ENCODE assay signal across 8 cellular contexts in the genomic region with DNA sequence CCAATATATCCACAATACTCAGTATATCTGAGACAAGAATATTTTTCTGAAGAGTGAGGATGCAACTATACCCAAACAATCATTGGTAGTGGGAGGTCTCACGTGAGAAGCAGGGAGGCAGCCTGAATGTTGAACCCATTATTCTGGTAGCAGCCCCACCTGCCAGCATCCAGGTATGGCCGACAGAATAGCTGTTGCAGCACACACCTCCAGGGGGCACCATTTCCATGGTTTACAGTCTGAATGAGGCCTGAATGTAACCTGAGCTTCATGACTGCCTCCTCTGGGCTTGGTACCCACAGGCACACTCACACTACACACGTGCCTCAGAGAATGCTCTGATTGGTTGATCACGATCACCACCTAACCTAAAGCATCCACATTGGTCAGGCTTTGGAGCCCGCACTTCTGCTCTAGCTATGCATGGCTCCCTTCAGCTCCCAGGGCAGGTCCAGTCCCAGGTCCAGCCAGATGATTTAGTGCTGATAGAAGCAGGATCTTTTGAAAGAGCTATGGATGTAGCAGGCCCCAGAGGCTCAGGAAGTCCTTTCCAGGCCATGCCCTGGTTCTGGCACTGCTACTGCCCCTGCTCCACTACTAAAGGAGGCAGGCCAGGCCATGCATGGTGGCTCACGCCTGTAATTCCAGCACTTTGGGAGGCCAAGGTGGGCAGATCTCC. TPM values are rescaled to one million over a fixed set of nuclear protein-coding genes. Genes with fewer than 3 reads are reported as not detected.
DNase-seq lines count a peak whose midpoint lies in the region; ATAC-seq and TF ChIP-seq lines count a peak whose summit lies in the region.

No MANE protein-coding gene starts in this region.

- CTCF ChIA-PET in CD4-positive, alpha-beta T cell (lab: Charles Lee): interaction anchor here (0.6 to 3.0 kb wide), 25 partner anchors 10 to 180 kb away, joined by 3 to 43 read pairs (median 4); a partner anchor contains a TSS

- H3K9me3 Mint-ChIP-seq in CD4-positive, alpha-beta T cell: no peaks in the 10 kb centered on the region

- peak overlapping the region; percentile 1 for H3K4me3 Mint-ChIP-seq in CD4-positive, alpha-beta T cell

- peak; percentile 50 for TF ChIP-seq CTCF in CD4-positive, alpha-beta T cell (IDR thresholded peaks at IDR 0.05)
- TF ChIP-seq CTCF in coronary artery (IDR thresholded peaks at IDR 0.05): peak; percentile 16

- H3K4me3 ChIP-seq in coronary artery: no peak overlapping the region

- peak; percentile 74 to 81 (median 78) for DNase-seq in CD4-positive, alpha-beta T cell
- DNase-seq in NCI-H510A (lab: John Stamatoyannopoulos, UW) (peak; percentile 84), coronary artery (ENCODE audit: low spot score) (peak; percentile 59), lung microvascular endothelial cell (ENCODE audit: low read depth in 2 of 2) (peak; percentile 92 to 94)
- peak; percentile 69 for DNase-seq in activated CD4-positive, alpha-beta T cell treated with anti-CD3 and anti-CD28 coated beads for 1 hour
- DNase-seq in stimulated activated CD8-positive, alpha-beta memory T cell treated with anti-CD3 and anti-CD28 coated beads, Interleukin-2, amount 100 ng/mL, for 1 hour (ENCODE audit: low read depth in 2 of 2): peak; percentile 52 to 69

- intact Hi-C loops in CD4-positive, alpha-beta T cell (cut with DNase I, micrococcal nuclease): loop anchor here (1.0 to 10.0 kb wide), 5 partner anchors 83 to 169 kb away; a partner anchor contains a TSS

- ATAC-seq in CD4-positive, alpha-beta T cell (ENCODE audit: poor library complexity): peak; percentile 90
- ATAC-seq in GM19328 (IDR thresholded peaks at IDR 0.05; ENCODE audit: unreplicated experiment) (peak; percentile 88), HG03442 (IDR thresholded peaks at IDR 0.05; ENCODE audit: unreplicated experiment) (peak; percentile 78)

- no peaks in the 10 kb centered on the region for H3K27me3 Mint-ChIP-seq in CD4-positive, alpha-beta T cell

- H3K27ac ChIP-seq in CD4-positive, alpha-beta T cell (ENCODE audit: low read depth, low read length): no peak overlapping the region
- no peak overlapping the region for H3K27ac ChIP-seq in coronary artery

- H3K27ac Mint-ChIP-seq in CD4-positive, alpha-beta T cell: no peak overlapping the region

- POLR2A ChIA-PET in CD4-positive, alpha-beta T cell (lab: Charles Lee): interaction anchor here (0.9 to 2.4 kb wide), 10 partner anchors 11 to 206 kb away, joined by 3 to 32 read pairs (median 5); a partner anchor contains a TSS

- no peaks in the 10 kb centered on the region for H3K9me3 ChIP-seq in CD4-positive, alpha-beta T cell (ENCODE audit: control insufficient read depth, low read length)

- H3K27me3 ChIP-seq in CD4-positive, alpha-beta T cell (ENCODE audit: control insufficient read depth, insufficient read depth, low read length): no peaks in the 10 kb centered on the region

- H3K4me1 Mint-ChIP-seq in CD4-positive, alpha-beta T cell (ENCODE audit: low read depth): no peaks in the 10 kb centered on the region

- H3K36me3 Mint-ChIP-seq in CD4-positive, alpha-beta T cell (ENCODE audit: low read depth): no peaks in the 10 kb centered on the region

RNA-seq across cellular contexts. Expression of a gene that starts 11.0 kb away (rescaled TPM):
- 10 to 100 TPM; 58.8 to 59.6 TPM for total RNA-seq in CD4-positive, alpha-beta T cell
- 35.9 and 40.8 TPM in 2 replicates for total RNA-seq in lung microvascular endothelial cell

RNA-seq across cellular contexts. Expression of a gene that starts 29.6 kb away (rescaled TPM):
- 10 to 100 TPM; 14.9 to 16.0 TPM for total RNA-seq in CD4-positive, alpha-beta T cell
- total RNA-seq in lung microvascular endothelial cell: 1.1 and 1.2 TPM in 2 replicates

RNA-seq across cellular contexts. Expression of a gene that starts 56.9 kb away (rescaled TPM):
- total RNA-seq in CD4-positive, alpha-beta T cell: 1 to 10 TPM; 1.1 to 1.3 TPM
- under 0.01 TPM in 1 of 2 replicates, not detected in the other for total RNA-seq in lung microvascular endothelial cell
